17 cellular contexts compared by ENCODE assay signal in the genomic region with DNA sequence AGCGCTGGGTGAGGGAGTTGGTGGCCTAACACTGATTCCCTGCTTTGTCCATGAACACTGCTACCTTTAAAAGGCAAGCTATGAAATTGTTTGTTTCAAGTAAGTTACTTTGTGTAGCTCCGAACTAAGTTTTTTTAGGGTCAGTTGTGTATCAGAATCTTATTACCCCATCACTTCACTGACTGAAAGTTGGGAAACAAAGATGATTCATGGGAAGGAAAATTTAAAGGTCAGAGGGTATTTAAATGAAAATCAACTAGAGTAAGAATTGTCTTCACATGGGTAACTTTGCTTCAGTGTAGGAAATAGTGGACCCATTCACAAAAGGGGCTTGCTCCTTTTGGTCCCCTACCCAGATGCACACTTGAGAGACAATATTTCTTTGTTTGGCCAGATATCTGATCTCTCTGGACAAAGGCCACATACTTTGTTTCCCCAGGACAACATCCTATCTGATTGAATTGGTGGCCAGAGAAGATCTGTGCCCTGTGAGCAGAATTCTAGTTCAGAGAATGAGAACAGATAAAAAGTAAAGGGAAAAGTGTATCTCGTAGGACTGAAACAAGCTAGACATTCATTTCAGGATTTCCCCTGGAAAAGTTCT. TPM values are rescaled to one million over a fixed set of nuclear protein-coding genes. Genes with fewer than 3 reads are reported as not detected.
A peak's percentile ranks its signal among the peaks of the same experiment; 100 is the strongest.
DNase-seq lines count a peak whose midpoint lies in the region; TF ChIP-seq lines count a peak whose summit lies in the region.
"Had no signal": no experiment of that assay in that cellular context is flagged by ENCODE, and none has a peak within 500 bp of the region (broad histone marks: within the 10 kb centered on the region; RNA-seq: fewer than 3 reads in every experiment).

No MANE protein-coding gene starts in this region.

- H3K9me3 ChIP-seq in cardiac muscle cell (ENCODE audit: low read depth) = no peaks in the 10 kb centered on the region
- no peaks in the 10 kb centered on the region for H3K9me3 ChIP-seq in left ventricle myocardium inferior (replicated peaks)
- H3K9me3 ChIP-seq: BE2C had no signal

- no peaks in the 10 kb centered on the region for H3K27me3 Mint-ChIP-seq in mesothelial cell of epicardium (ENCODE audit: low read depth)
- H3K27me3 Mint-ChIP-seq: CD4-positive, alpha-beta memory T cell; IgD-negative memory B cell had no signal

- H3K27ac ChIP-seq in cardiac muscle cell (peak overlapping the region; percentile 37), left ventricle myocardium inferior (replicated peaks) (no peak overlapping the region)
- H3K27ac ChIP-seq: GM23248 had no signal

- intact Hi-C loops in left ventricle myocardium inferior (cut with micrococcal nuclease) = no loop called here

- TF ChIP-seq CTCF in cardiac muscle cell (IDR thresholded peaks at IDR 0.05; ENCODE audit: low read depth, low read length) (no peak), left ventricle myocardium inferior (IDR thresholded peaks at IDR 0.05; ENCODE audit: borderline replicate concordance) (no peak), choroid plexus epithelial cell (conservative IDR thresholded peaks at IDR 0.05; ENCODE audit: low read depth, low read length) (no peak), mesothelial cell of epicardium (IDR thresholded peaks at IDR 0.05; ENCODE audit: unreplicated experiment) (no peak), GM10266 (IDR thresholded peaks at IDR 0.05; ENCODE audit: control insufficient read depth, insufficient read depth, low read depth, missing control alignments) (no peak)

- H3K4me1 ChIP-seq in cardiac muscle cell (ENCODE audit: low read depth) = peaks cover 24% of the 10 kb centered on the region
- peaks cover 26% of the 10 kb centered on the region for H3K4me1 ChIP-seq in left ventricle myocardium inferior
- H3K4me1 ChIP-seq: BE2C had no signal

- no peaks in the 10 kb centered on the region for H3K9me3 Mint-ChIP-seq in mesothelial cell of epicardium
- H3K9me3 Mint-ChIP-seq: CD4-positive, alpha-beta memory T cell; IgD-negative memory B cell had no signal

- H3K36me3 ChIP-seq in cardiac muscle cell (no peaks in the 10 kb centered on the region), left ventricle myocardium inferior (no peaks in the 10 kb centered on the region)

- no peak overlapping the region for H3K4me3 Mint-ChIP-seq in mesothelial cell of epicardium
- H3K4me3 Mint-ChIP-seq: CD4-positive, alpha-beta memory T cell; IgD-negative memory B cell had no signal

- H3K27me3 ChIP-seq in cardiac muscle cell (no peaks in the 10 kb centered on the region), left ventricle myocardium inferior (ENCODE audit: low read depth) (peaks cover 65% of the 10 kb centered on the region)
- H3K27me3 ChIP-seq: BE2C had no signal

- DNase-seq in cardiac muscle cell (ENCODE audit: low read depth in 1 of 2, low spot score in 1 of 2) (no peak), left ventricle myocardium inferior (no peak), choroid plexus epithelial cell (ENCODE audit: low read depth) (peak; percentile 19), mesothelial cell of epicardium (ENCODE audit: low spot score in 2 of 2, unreplicated experiment in 2 of 2) (no peak), activated gamma-delta T cell (lab: John Stamatoyannopoulos, UW) (no peak), GM10266 (ENCODE audit: extremely low spot score) (no peak), DMS79 treated with DMSO at 0.1 percent for 48 hours (lab: John Stamatoyannopoulos, UW) (no peak)
- DNase-seq: BE2C; CD4-positive, alpha-beta memory T cell; DND-41; GDM1; GM23248; NCI-H1417 treated with DMSO at 0.1 percent for 48 hours; NCI-H2029 treated with DMSO at 0.1 percent for 48 hours; NCI-H524 treated with DMSO at 0.1 percent for 48 hours; RPMI8226 had no signal

- H3K4me1 Mint-ChIP-seq in mesothelial cell of epicardium = peaks cover 57% of the 10 kb centered on the region
- H3K4me1 Mint-ChIP-seq: IgD-negative memory B cell had no signal

- no peaks in the 10 kb centered on the region for H3K36me3 Mint-ChIP-seq in mesothelial cell of epicardium
- H3K36me3 Mint-ChIP-seq: IgD-negative memory B cell had no signal

- H3K4me3 ChIP-seq in cardiac muscle cell = no peak overlapping the region
- no peak overlapping the region for H3K4me3 ChIP-seq in left ventricle myocardium inferior
- no peak overlapping the region for H3K4me3 ChIP-seq in choroid plexus epithelial cell (ENCODE audit: low read depth, low read length)
- H3K4me3 ChIP-seq: GM23248 had no signal

- H3K27ac Mint-ChIP-seq in mesothelial cell of epicardium = peak overlapping the region; percentile 95

RNA-seq across cellular contexts. Expression of a gene that starts 53.5 kb away (rescaled TPM):
- total RNA-seq in cardiac muscle cell (27.5 and 33.4 TPM in 2 replicates), left ventricle myocardium inferior (21.9 TPM), mesothelial cell of epicardium (28.1 to 36.5 TPM (median 33.2 TPM) in 3 replicates)
- 20.6 and 25.4 TPM in 2 replicates for polyA plus RNA-seq in cardiac muscle cell
